ENCODE assay signal across 12 cellular contexts in the genomic region with DNA sequence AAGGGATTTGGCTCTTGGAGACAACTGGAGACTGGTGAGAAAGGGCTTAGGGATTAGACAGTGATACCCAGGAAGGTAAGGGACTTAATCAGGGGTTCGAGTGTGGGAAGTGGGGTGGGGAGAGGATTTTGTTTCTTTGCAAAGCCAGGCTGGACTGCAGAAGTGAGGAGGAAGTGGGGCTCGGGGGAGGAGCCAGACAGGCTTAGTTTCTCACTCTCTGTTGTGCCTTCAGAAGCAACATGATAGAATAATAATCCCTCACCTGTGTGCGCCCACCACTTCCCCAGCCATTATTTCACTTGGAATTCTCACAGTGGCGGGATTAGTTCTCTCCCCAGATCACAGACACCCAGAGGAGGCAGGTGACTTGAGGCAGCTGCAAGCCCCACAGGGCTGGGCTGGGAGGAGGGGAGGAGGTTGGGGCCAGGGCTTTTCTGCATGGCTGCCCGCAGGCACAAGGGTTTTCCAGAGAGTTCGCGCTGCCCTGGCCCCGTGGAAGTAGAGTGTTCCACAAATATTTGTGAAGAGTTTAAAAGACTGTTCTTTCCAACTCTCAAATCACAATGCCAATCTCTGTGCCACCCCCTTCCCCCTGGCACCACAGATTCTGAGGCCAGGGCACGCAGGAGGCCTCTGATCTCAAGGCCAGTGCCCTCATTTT. TPM values are rescaled to one million over a fixed set of nuclear protein-coding genes. Genes with fewer than 3 reads are reported as not detected.
DNase-seq lines count a peak whose midpoint lies in the region; ATAC-seq and TF ChIP-seq lines count a peak whose summit lies in the region.
"Had no signal": no experiment of that assay in that cellular context is flagged by ENCODE, and none has a peak within 500 bp of the region (broad histone marks: within the 10 kb centered on the region; RNA-seq: fewer than 3 reads in every experiment).

No MANE protein-coding gene starts in this region.

- no peak overlapping the region for H3K27ac Mint-ChIP-seq in stimulated activated memory B cell treated with anti-CD40 and anti-IgM and Interleukin-4, amounts not matched to agents 10 μg/mL and 1 μg/mL and 100 μg/mL, for 72 hours

- H3K9me3 Mint-ChIP-seq in stimulated activated memory B cell treated with anti-CD40 and anti-IgM and Interleukin-4, amounts not matched to agents 10 μg/mL and 1 μg/mL and 100 μg/mL, for 72 hours = no peaks in the 10 kb centered on the region

- no peaks in the 10 kb centered on the region for H3K36me3 ChIP-seq in BE2C
- no peaks in the 10 kb centered on the region for H3K36me3 ChIP-seq in OCI-LY3 (replicated peaks; ENCODE audit: low read depth, low read length)
- no peaks in the 10 kb centered on the region for H3K36me3 ChIP-seq in colonic mucosa
- H3K36me3 ChIP-seq: breast epithelium had no signal

- H3K27me3 Mint-ChIP-seq in stimulated activated memory B cell treated with anti-CD40 and anti-IgM and Interleukin-4, amounts not matched to agents 10 μg/mL and 1 μg/mL and 100 μg/mL, for 72 hours = peaks cover 17% of the 10 kb centered on the region

- no peaks in the 10 kb centered on the region for H4K20me1 ChIP-seq in OCI-LY3 (ENCODE audit: insufficient read depth, low read length)

- H3K27me3 ChIP-seq in BE2C (peaks cover 5% of the 10 kb centered on the region; the same call in 1 of the 2 replicates), OCI-LY3 (ENCODE audit: low read depth, low read length) (0 out of 2 replicates have a peak, but pooled peaks cover 5% of the 10 kb centered on the region), colonic mucosa (peaks cover 7% of the 10 kb centered on the region)
- H3K27me3 ChIP-seq: breast epithelium had no signal

- H3K79me2 ChIP-seq in OCI-LY3 (ENCODE audit: low read length) = no peaks in the 10 kb centered on the region

- no peaks in the 10 kb centered on the region for H3K9me3 ChIP-seq in BE2C
- no peaks in the 10 kb centered on the region for H3K9me3 ChIP-seq in OCI-LY3 (ENCODE audit: insufficient read depth, low read length)
- no peaks in the 10 kb centered on the region for H3K9me3 ChIP-seq in colonic mucosa

- TF ChIP-seq CTCF in BE2C (IDR thresholded peaks at IDR 0.05; ENCODE audit: low read depth, low read length) (no peak), GM12865 (IDR thresholded peaks at IDR 0.05; ENCODE audit: insufficient read depth, low read depth, low read length, missing control alignments) (no peak), OCI-LY3 (IDR thresholded peaks at IDR 0.05; ENCODE audit: low read depth, low read length) (no peak), colonic mucosa (IDR thresholded peaks at IDR 0.05) (no peak)

- peaks cover 43% of the 10 kb centered on the region for H3K4me1 Mint-ChIP-seq in stimulated activated memory B cell treated with anti-CD40 and anti-IgM and Interleukin-4, amounts not matched to agents 10 μg/mL and 1 μg/mL and 100 μg/mL, for 72 hours

- H3K4me2 ChIP-seq in OCI-LY3 (ENCODE audit: low read length) = peak overlapping the region; percentile 92

- intact Hi-C loops in colonic mucosa (cut with DNase I) = loop anchor here (5.0 kb wide), 1 partner anchor 35 kb away; the partner anchor contains the start of gene MTFP1

- no peak for ATAC-seq in stimulated activated memory B cell treated with anti-CD40 and anti-IgM and Interleukin-4, amounts not matched to agents 10 μg/mL and 1 μg/mL and 100 μg/mL, for 72 hours

- H3K4me3 ChIP-seq in BE2C (ENCODE audit: low read depth, low read length) (no peak overlapping the region), GM12865 (ENCODE audit: low read depth, low read length) (no peak overlapping the region), OCI-LY3 (ENCODE audit: low read length) (peak overlapping the region; percentile 64), colonic mucosa (no peak overlapping the region)
- H3K4me3 ChIP-seq: breast epithelium had no signal

- DNase-seq in BE2C = peak; percentile 48
- DNase-seq in GM12865 (ENCODE audit: low read depth) = peak; percentile 41
- peak; percentile 76 for DNase-seq in left kidney (ENCODE audit: low read depth, low spot score)
- DNase-seq in effector CD4-positive, alpha-beta T cell = no peak
- no peak for DNase-seq in colonic mucosa
- no peak for DNase-seq in SIG-M5 (lab: John Stamatoyannopoulos, UW)
- DNase-seq: Calu3, KG1 had no signal

- peak overlapping the region; percentile 69 for H3K27ac ChIP-seq in OCI-LY3 (ENCODE audit: low read length)
- no peak overlapping the region for H3K27ac ChIP-seq in colonic mucosa
- H3K27ac ChIP-seq: parathyroid adenoma had no signal

- no peaks in the 10 kb centered on the region for H3K36me3 Mint-ChIP-seq in stimulated activated memory B cell treated with anti-CD40 and anti-IgM and Interleukin-4, amounts not matched to agents 10 μg/mL and 1 μg/mL and 100 μg/mL, for 72 hours

- peak overlapping the region; percentile 94 for H2AFZ ChIP-seq in OCI-LY3 (ENCODE audit: low read depth, low read length)
- H2AFZ ChIP-seq: parathyroid adenoma had no signal

- H3K4me1 ChIP-seq in BE2C (peaks cover 6% of the 10 kb centered on the region), OCI-LY3 (ENCODE audit: low read length) (peaks cover 48% of the 10 kb centered on the region), colonic mucosa (peaks cover 9% of the 10 kb centered on the region)

- no peak overlapping the region for H3K4me3 Mint-ChIP-seq in stimulated activated memory B cell treated with anti-CD40 and anti-IgM and Interleukin-4, amounts not matched to agents 10 μg/mL and 1 μg/mL and 100 μg/mL, for 72 hours

- H3K9ac ChIP-seq in OCI-LY3 (ENCODE audit: low read length) = peak overlapping the region; percentile 63
- H3K9ac ChIP-seq in colonic mucosa (ENCODE audit: low read depth in 2 of 2, low read length in 2 of 2) = no peak overlapping the region
- H3K9ac ChIP-seq: parathyroid adenoma had no signal

RNA-seq across cellular contexts. Expression of gene SEC14L2, which starts 4.0 kb away (rescaled TPM):
- polyA plus RNA-seq in BE2C (2012; ENCODE audit: insufficient read depth, insufficient read length, low read depth) = 1.6 TPM
- 10 to 100 TPM in 1 of 2 donors, 1 to 10 TPM in 1; 2.0 to 10.3 TPM for total RNA-seq in colonic mucosa

RNA-seq across cellular contexts. Expression of gene RNF215, which starts 5.6 kb away (rescaled TPM):
- polyA plus RNA-seq in BE2C (2012; ENCODE audit: insufficient read depth, insufficient read length, low read depth) = 16.6 TPM
- total RNA-seq in colonic mucosa = 1 to 10 TPM; 5.8 to 9.4 TPM

RNA-seq across cellular contexts. Expression of gene MTFP1, which starts 32.8 kb away (rescaled TPM):
- 112 TPM for polyA plus RNA-seq in BE2C (2012; ENCODE audit: insufficient read depth, insufficient read length, low read depth)
- 10 to 100 TPM; 39.7 to 55.1 TPM for total RNA-seq in colonic mucosa

RNA-seq across cellular contexts. Expression of gene CCDC157, which starts 36.0 kb away (rescaled TPM):
- polyA plus RNA-seq in BE2C (2012; ENCODE audit: insufficient read depth, insufficient read length, low read depth) = 3.4 TPM
- total RNA-seq in colonic mucosa = 1 to 10 TPM; 1.1 to 1.6 TPM

RNA-seq across cellular contexts. Expression of gene SF3A1, which starts 36.1 kb away (rescaled TPM):
- polyA plus RNA-seq in BE2C (2012; ENCODE audit: insufficient read depth, insufficient read length, low read depth) = 394 TPM
- 100 to 1,000 TPM; 151 to 194 TPM for total RNA-seq in colonic mucosa

Comparison
In these comparisons a context has a peak if more than half of its experiments do, and no peak if none do; other contexts are left out.
1. DNase-seq: peak in BE2C (single experiment), GM12865 (single experiment) and left kidney (single experiment); none in effector CD4-positive, alpha-beta T cell (single experiment), colonic mucosa (single experiment) and SIG-M5 (single experiment).